ENCODE assay signal across 22 cellular contexts in the genomic region with DNA sequence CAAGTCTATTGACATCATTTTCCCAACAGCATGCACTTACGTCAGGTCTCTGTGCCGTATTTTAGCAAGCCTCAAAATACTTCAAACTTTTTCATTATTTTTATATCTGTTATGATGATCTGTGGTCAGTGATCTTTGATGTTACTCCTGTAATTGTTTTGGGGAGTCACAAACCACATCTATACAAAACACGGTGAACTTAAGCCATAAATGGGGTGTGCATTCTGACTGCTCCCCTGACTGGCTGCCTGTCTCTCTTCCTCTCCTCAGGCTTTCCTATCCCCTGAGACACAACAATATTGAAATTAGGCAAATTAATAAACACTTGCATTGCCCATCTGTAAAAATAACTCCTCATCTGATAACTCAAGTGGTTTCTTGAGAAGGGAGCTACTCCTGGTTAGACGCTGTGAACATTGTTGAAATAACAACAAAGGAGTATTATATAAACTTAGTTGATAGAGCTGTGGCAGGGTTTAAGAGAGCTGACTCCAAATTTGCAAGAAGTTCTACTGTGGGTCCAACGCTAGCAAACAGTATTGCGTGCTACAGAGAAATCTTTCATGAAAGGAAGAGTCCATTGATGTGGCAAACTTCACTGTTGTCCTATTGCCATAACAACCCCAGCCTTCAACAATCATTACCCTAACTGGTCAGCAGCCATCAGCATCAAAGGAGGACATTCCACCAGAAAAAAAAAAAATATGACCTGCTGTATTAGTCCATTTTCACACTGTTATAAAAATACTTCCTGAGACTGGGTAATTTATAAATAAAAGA.
A peak's percentile ranks its signal among the peaks of the same experiment; 100 is the strongest.
DNase-seq lines count a peak whose midpoint lies in the region; ATAC-seq and TF ChIP-seq lines count a peak whose summit lies in the region.
"Had no signal": no experiment of that assay in that cellular context is flagged by ENCODE, and none has a peak within 500 bp of the region (broad histone marks: within the 10 kb centered on the region; RNA-seq: fewer than 3 reads in every experiment).

No MANE protein-coding gene starts in this region.

- H3F3A ChIP-seq in MM.1S (ENCODE audit: insufficient read depth, low read length), result no peaks in the 10 kb centered on the region

- H3K27ac ChIP-seq in MM.1S (ENCODE audit: low read length), result no peak overlapping the region
- H3K27ac ChIP-seq in left lung, result no peak overlapping the region
- H3K27ac ChIP-seq: BLaER1 had no signal

- H3K27me3 ChIP-seq in MM.1S (replicated peaks; ENCODE audit: insufficient read depth, low read length), result no peaks in the 10 kb centered on the region
- no peaks in the 10 kb centered on the region for H3K27me3 ChIP-seq in left lung
- H3K27me3 ChIP-seq: BE2C had no signal

- ATAC-seq in left lung (peak; percentile 44), HG02610 (IDR thresholded peaks at IDR 0.05; ENCODE audit: unreplicated experiment) (no peak)
- ATAC-seq: GM12878 had no signal

- H3K9me2 ChIP-seq in MM.1S (replicated peaks; ENCODE audit: insufficient read depth, low read length), result no peaks in the 10 kb centered on the region

- H3K79me2 ChIP-seq in MM.1S (ENCODE audit: low read length), result no peaks in the 10 kb centered on the region

- H3K4me3 ChIP-seq in MM.1S (ENCODE audit: low read length), result no peak overlapping the region
- no peak overlapping the region for H3K4me3 ChIP-seq in left lung
- H3K4me3 ChIP-seq: BLaER1, GM12878 had no signal

- H3K4me2 ChIP-seq in MM.1S (ENCODE audit: low read depth, low read length), result no peak overlapping the region
- H3K4me2 ChIP-seq: BLaER1 had no signal

- no peaks in the 10 kb centered on the region for H3K36me3 ChIP-seq in MM.1S (replicated peaks; ENCODE audit: insufficient read depth, low read length)
- no peaks in the 10 kb centered on the region for H3K36me3 ChIP-seq in left lung
- H3K36me3 ChIP-seq: BE2C, BLaER1 had no signal

- intact Hi-C loops in left lung (cut with DNase I), result no loop called here

- H4K20me1 ChIP-seq in MM.1S (ENCODE audit: insufficient read depth, low read length), result no peaks in the 10 kb centered on the region
- H4K20me1 ChIP-seq: BLaER1 had no signal

- no peak overlapping the region for H3K9ac ChIP-seq in MM.1S (ENCODE audit: low read length)
- H3K9ac ChIP-seq: BLaER1 had no signal

- H3K9me3 ChIP-seq in MM.1S (replicated peaks; ENCODE audit: insufficient read depth, low read length), result no peaks in the 10 kb centered on the region
- H3K9me3 ChIP-seq in left lung, result no peaks in the 10 kb centered on the region
- H3K9me3 ChIP-seq: BE2C, BLaER1 had no signal

- no peak overlapping the region for H2AFZ ChIP-seq in MM.1S (ENCODE audit: low read length)

- TF ChIP-seq CTCF in MM.1S (IDR thresholded peaks at IDR 0.05; ENCODE audit: low read length) (no peak), left lung (IDR thresholded peaks at IDR 0.05) (no peak)

- DNase-seq in MM.1S (peak; percentile 4), SW480 (ENCODE audit: low spot score) (peak; percentile 97), left lung (no peak)
- DNase-seq in stimulated activated CD8-positive, alpha-beta memory T cell treated with anti-CD3 and anti-CD28 coated beads, Interleukin-4, amount 100 ng/mL, for 48 hours, result no peak
- DNase-seq: 8988T; ACHN; BE2C; C1 segment of cervical spinal cord; CD4-positive, alpha-beta memory T cell; CD4-positive, CD25-positive, alpha-beta regulatory T cell; CD8-positive, alpha-beta memory T cell; COR-L47; DMS 273 treated with DMSO at 0.1 percent for 48 hours; DMS153; DMS53; DMS79; DND-41; EL; GDM1 had no signal

- H3K4me1 ChIP-seq in MM.1S (ENCODE audit: low read length), result no peaks in the 10 kb centered on the region
- no peaks in the 10 kb centered on the region for H3K4me1 ChIP-seq in left lung
- H3K4me1 ChIP-seq: BE2C, BLaER1 had no signal

Comparison
In these comparisons a context has a peak if more than half of its experiments do, and no peak if none do; other contexts are left out.
1. DNase-seq: peak in MM.1S (single experiment) and SW480 (single experiment); none in left lung (0 of 2) and stimulated activated CD8-positive, alpha-beta memory T cell treated with anti-CD3 and anti-CD28 coated beads, Interleukin-4, amount 100 ng/mL, for 48 hours (single experiment).